13 cellular contexts compared by ENCODE assay signal in the genomic region with DNA sequence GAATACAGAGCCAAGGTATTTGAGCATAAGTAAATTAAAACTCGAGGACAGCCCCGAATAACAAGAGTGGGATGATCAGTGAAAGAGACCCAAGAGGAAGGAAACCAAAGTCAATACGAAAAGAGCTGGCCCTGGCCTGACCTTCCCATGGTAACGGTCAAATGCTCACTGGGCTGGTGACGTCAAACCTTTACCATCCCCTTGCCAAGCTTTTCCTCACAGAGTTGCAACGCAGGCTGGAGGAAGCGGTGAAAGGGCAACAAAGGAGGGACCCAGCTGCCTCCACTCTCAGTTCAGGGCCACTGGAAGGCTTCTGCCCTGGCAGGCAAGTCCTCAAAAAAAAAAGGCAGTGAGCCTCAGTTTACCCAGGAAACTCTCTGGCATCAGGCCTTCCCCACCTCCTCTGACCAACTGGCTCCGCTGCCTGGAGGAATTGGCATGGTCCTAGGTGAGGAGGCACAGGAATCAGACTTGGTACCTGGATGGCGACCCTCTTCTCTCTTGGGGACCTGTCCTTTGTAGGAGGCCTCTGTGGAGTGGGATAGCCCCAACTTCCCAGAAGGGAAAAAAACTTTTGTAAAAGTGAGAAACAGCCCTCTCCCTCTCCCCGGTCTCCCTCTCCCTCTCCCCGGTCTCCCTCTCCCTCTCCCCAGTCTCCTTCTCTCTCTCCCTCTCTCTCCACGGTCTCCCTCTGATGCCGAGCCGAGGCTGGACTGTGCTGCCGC.
DNase-seq lines count a peak whose midpoint lies in the region; ATAC-seq and TF ChIP-seq lines count a peak whose summit lies in the region.
"Had no signal": no experiment of that assay in that cellular context is flagged by ENCODE, and none has a peak within 500 bp of the region (broad histone marks: within the 10 kb centered on the region; RNA-seq: fewer than 3 reads in every experiment).

No MANE protein-coding gene starts in this region.

- H3K9me3 ChIP-seq in SU-DHL-6 (ENCODE audit: insufficient read depth, low read length) (no peaks in the 10 kb centered on the region; the same call in 1 of the 2 replicates), heart right ventricle (no peaks in the 10 kb centered on the region), MG63 (no peaks in the 10 kb centered on the region)

- H3F3A ChIP-seq in SU-DHL-6 (ENCODE audit: insufficient read depth), result peaks cover 8% of the 10 kb centered on the region

- H3K36me3 ChIP-seq in SU-DHL-6 (ENCODE audit: low read length) (no peaks in the 10 kb centered on the region), heart right ventricle (no peaks in the 10 kb centered on the region), MG63 (no peaks in the 10 kb centered on the region)
- H3K36me3 ChIP-seq: WERI-Rb-1 had no signal

- ATAC-seq in heart right ventricle, result peak in 6 of 8 donors; percentile 36 to 78 (median 64)
- ATAC-seq in activated T-helper 17 cell treated with anti-CD3 and anti-CD28 coated beads, Interleukin-2, amount 50 U/mL, for 72 hours (replicated peaks), result no peak
- ATAC-seq in GM21825 (IDR thresholded peaks at IDR 0.05; ENCODE audit: unreplicated experiment), result no peak

- no peak for TF ChIP-seq CTCF in SU-DHL-6 (IDR thresholded peaks at IDR 0.05; ENCODE audit: insufficient read depth, low read length, poor library complexity, severe bottlenecking)
- no peak for TF ChIP-seq CTCF in heart right ventricle (IDR thresholded peaks at IDR 0.05)

- 80 to 87% methylated on average over 15 of the region's 15 CpGs for WGBS in heart right ventricle, 2 donors

- DNase-seq in EH (ENCODE audit: low read depth) (peak; percentile 43), heart right ventricle (peak; percentile 23 to 40), posterior vena cava (ENCODE audit: low spot score) (peak; percentile 91), NCI-H510A treated with DMSO at 0.1 percent for 48 hours (lab: John Stamatoyannopoulos, UW) (no peak), MG63 (no peak)
- DNase-seq: activated effector memory CD4-positive, alpha-beta T cell treated with anti-CD3 and anti-CD28 coated beads, Interleukin-2, amount 50 U/mL, for 16 hours; CD4-positive, alpha-beta T cell; immature natural killer cell; NCI-H1105 treated with DMSO at 0.1 percent for 48 hours; WERI-Rb-1 had no signal

- H4K20me1 ChIP-seq in SU-DHL-6 (ENCODE audit: low read depth, low read length), result no peaks in the 10 kb centered on the region

- H3K4me3 Mint-ChIP-seq in activated T-helper 17 cell treated with anti-CD3 and anti-CD28 coated beads, Interleukin-2, amount 50 U/mL, for 72 hours, result no peak overlapping the region
- H3K4me3 Mint-ChIP-seq: CD4-positive, alpha-beta T cell; immature natural killer cell had no signal

- H3K9me2 ChIP-seq in SU-DHL-6 (replicated peaks; ENCODE audit: insufficient read depth, low read length), result no peaks in the 10 kb centered on the region

- H3K27me3 Mint-ChIP-seq in activated T-helper 17 cell treated with anti-CD3 and anti-CD28 coated beads, Interleukin-2, amount 50 U/mL, for 72 hours, result peaks cover 3% of the 10 kb centered on the region
- H3K27me3 Mint-ChIP-seq: CD4-positive, alpha-beta T cell had no signal

- H3K9ac ChIP-seq in SU-DHL-6 (ENCODE audit: low read length), result no peak overlapping the region

- no peak overlapping the region for H2AFZ ChIP-seq in SU-DHL-6 (ENCODE audit: low read depth, low read length, severe bottlenecking)

- no peaks in the 10 kb centered on the region for H3K36me3 Mint-ChIP-seq in activated T-helper 17 cell treated with anti-CD3 and anti-CD28 coated beads, Interleukin-2, amount 50 U/mL, for 72 hours (ENCODE audit: low read depth)
- H3K36me3 Mint-ChIP-seq: immature natural killer cell had no signal

- peaks cover 0 to 46% (median 0%) of the 10 kb centered on the region in 9 donors for H3K4me1 ChIP-seq in heart right ventricle

- no peaks in the 10 kb centered on the region for H3K27me3 ChIP-seq in SU-DHL-6 (ENCODE audit: low read length)
- H3K27me3 ChIP-seq in heart right ventricle, result no peaks in the 10 kb centered on the region
- no peaks in the 10 kb centered on the region for H3K27me3 ChIP-seq in MG63

- H3K4me2 ChIP-seq in SU-DHL-6 (ENCODE audit: low read depth, low read length, poor library complexity, severe bottlenecking), result peak overlapping the region; percentile 61

- no peak overlapping the region for H3K27ac Mint-ChIP-seq in activated T-helper 17 cell treated with anti-CD3 and anti-CD28 coated beads, Interleukin-2, amount 50 U/mL, for 72 hours
- H3K27ac Mint-ChIP-seq: CD4-positive, alpha-beta T cell; immature natural killer cell had no signal

- no peaks in the 10 kb centered on the region for H3K9me3 Mint-ChIP-seq in activated T-helper 17 cell treated with anti-CD3 and anti-CD28 coated beads, Interleukin-2, amount 50 U/mL, for 72 hours
- H3K9me3 Mint-ChIP-seq: CD4-positive, alpha-beta T cell; immature natural killer cell had no signal

- intact Hi-C loops in heart right ventricle (cut with DNase I) (no loop called here), posterior vena cava (cut with DNase I) (no loop called here)

- no peaks in the 10 kb centered on the region for H3K79me2 ChIP-seq in SU-DHL-6 (ENCODE audit: insufficient read depth, low read length)

- H3K27ac ChIP-seq in SU-DHL-6 (ENCODE audit: low read depth, low read length) (peak overlapping the region; percentile 88), heart right ventricle (peak overlapping the region in 2 of 10 donors; percentile 39 to 85)
- H3K27ac ChIP-seq: WERI-Rb-1 had no signal

- H3K4me1 Mint-ChIP-seq in activated T-helper 17 cell treated with anti-CD3 and anti-CD28 coated beads, Interleukin-2, amount 50 U/mL, for 72 hours, result no peaks in the 10 kb centered on the region
- H3K4me1 Mint-ChIP-seq: immature natural killer cell had no signal

- H3K4me3 ChIP-seq in SU-DHL-6 (ENCODE audit: insufficient read depth, low read length, poor library complexity, severe bottlenecking), result no peak overlapping the region
- H3K4me3 ChIP-seq in heart right ventricle, result no peak overlapping the region
- H3K4me3 ChIP-seq in MG63, result no peak overlapping the region

Comparison
In these comparisons a context has a peak if more than half of its experiments do, and no peak if none do; other contexts are left out.
1. DNase-seq: peak in EH (single experiment), heart right ventricle (2 of 2) and posterior vena cava (single experiment); none in NCI-H510A treated with DMSO at 0.1 percent for 48 hours (single experiment) and MG63 (single experiment).
2. ATAC-seq: peak in heart right ventricle (6 of 8); none in activated T-helper 17 cell treated with anti-CD3 and anti-CD28 coated beads, Interleukin-2, amount 50 U/mL, for 72 hours (single experiment) and GM21825 (single experiment).